11 cellular contexts compared by ENCODE assay signal in the genomic region with DNA sequence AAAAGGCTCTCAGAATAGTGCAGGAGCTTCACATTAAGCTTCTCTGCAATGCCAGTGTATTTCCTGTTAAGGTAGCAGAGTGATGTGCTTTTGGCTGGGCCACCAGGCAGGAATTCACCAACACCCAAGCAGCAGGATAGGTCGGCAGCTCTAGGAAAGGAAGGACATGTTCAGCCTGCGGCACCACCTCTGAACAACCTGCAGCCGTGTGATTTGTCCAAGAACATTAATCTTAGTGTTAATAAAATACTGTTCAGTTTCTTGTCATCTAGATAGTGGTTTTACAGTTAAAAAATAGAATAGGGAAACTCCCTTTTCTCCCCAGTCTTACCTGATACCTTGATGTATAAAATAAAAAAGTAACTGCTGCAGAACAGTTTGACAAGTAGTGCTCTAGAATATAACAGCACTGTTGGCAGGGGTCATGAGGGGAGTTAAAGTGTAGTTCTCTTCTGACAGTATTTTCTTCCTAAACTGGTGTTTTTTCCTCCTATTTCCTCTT. TPM values are rescaled to one million over a fixed set of nuclear protein-coding genes. Genes with fewer than 3 reads are reported as not detected.
DNase-seq lines count a peak whose midpoint lies in the region; ATAC-seq and TF ChIP-seq lines count a peak whose summit lies in the region.
"Had no signal": no experiment of that assay in that cellular context is flagged by ENCODE, and none has a peak within 500 bp of the region (broad histone marks: within the 10 kb centered on the region; RNA-seq: fewer than 3 reads in every experiment).

No MANE protein-coding gene starts in this region.

- no peaks in the 10 kb centered on the region for H3K4me1 ChIP-seq in BE2C

- H3K36me3 ChIP-seq in BE2C = peaks cover 7% of the 10 kb centered on the region

- no peaks in the 10 kb centered on the region; the same call in 1 of the 2 replicates for H3K9me3 ChIP-seq in BE2C

- DNase-seq in NCI-H748 (lab: John Stamatoyannopoulos, UW; ENCODE audit: unreplicated experiment) = peak; percentile 8
- DNase-seq in NCI-H748 treated with DMSO at 0.1 percent for 48 hours (lab: John Stamatoyannopoulos, UW) = no peak
- DNase-seq in activated naive CD8-positive, alpha-beta T cell treated with anti-CD3 and anti-CD28 coated beads for 36 hours = no peak
- no peak for DNase-seq in natural killer cell treated with Interleukin-12 subunit alpha and Interleukin-12 subunit beta and Interleukin-15 and Interleukin-18, amount 100 ng/mL, for 72 hours (ENCODE audit: low spot score)
- DNase-seq in cortex of kidney (lab: John Stamatoyannopoulos, UW) = no peak
- no peak for DNase-seq in erythroblast (lab: John Stamatoyannopoulos, UW)
- DNase-seq in BE2C = no peak
- DNase-seq: NCI-H1092, nephron progenitor cell had no signal

- peak; percentile 58 for ATAC-seq in HG02759 (IDR thresholded peaks at IDR 0.05; ENCODE audit: unreplicated experiment)
- ATAC-seq in natural killer cell treated with Interleukin-12 subunit alpha and Interleukin-12 subunit beta and Interleukin-15 and Interleukin-18, amount 100 ng/mL, for 72 hours = no peak
- ATAC-seq: Panc1 had no signal

- no peaks in the 10 kb centered on the region for H3K27me3 ChIP-seq in BE2C

- no peak for TF ChIP-seq POLR2A in erythroblast (IDR thresholded peaks at IDR 0.05; ENCODE audit: low read length)

- TF ChIP-seq CTCF in BE2C (IDR thresholded peaks at IDR 0.05; ENCODE audit: low read depth, low read length) = no peak

- H3K36me3 Mint-ChIP-seq in activated naive CD8-positive, alpha-beta T cell treated with anti-CD3 and anti-CD28 coated beads for 36 hours = peaks cover 47% of the 10 kb centered on the region
- peaks cover 5% of the 10 kb centered on the region for H3K36me3 Mint-ChIP-seq in natural killer cell treated with Interleukin-12 subunit alpha and Interleukin-12 subunit beta and Interleukin-15 and Interleukin-18, amount 100 ng/mL, for 72 hours

- H3K27ac Mint-ChIP-seq in activated naive CD8-positive, alpha-beta T cell treated with anti-CD3 and anti-CD28 coated beads for 36 hours = peak overlapping the region; percentile 13
- H3K27ac Mint-ChIP-seq in natural killer cell treated with Interleukin-12 subunit alpha and Interleukin-12 subunit beta and Interleukin-15 and Interleukin-18, amount 100 ng/mL, for 72 hours = peak overlapping the region; percentile 12 to 48

- peaks cover 66% of the 10 kb centered on the region for H3K4me1 Mint-ChIP-seq in activated naive CD8-positive, alpha-beta T cell treated with anti-CD3 and anti-CD28 coated beads for 36 hours
- peaks cover 43 to 57% of the 10 kb centered on the region in 2 donors for H3K4me1 Mint-ChIP-seq in natural killer cell treated with Interleukin-12 subunit alpha and Interleukin-12 subunit beta and Interleukin-15 and Interleukin-18, amount 100 ng/mL, for 72 hours (ENCODE audit: low read depth in 2 of 2)

- no peak overlapping the region for H3K4me3 ChIP-seq in BE2C (ENCODE audit: low read depth, low read length)

- peaks cover 8% of the 10 kb centered on the region for H3K9me3 Mint-ChIP-seq in activated naive CD8-positive, alpha-beta T cell treated with anti-CD3 and anti-CD28 coated beads for 36 hours
- H3K9me3 Mint-ChIP-seq in natural killer cell treated with Interleukin-12 subunit alpha and Interleukin-12 subunit beta and Interleukin-15 and Interleukin-18, amount 100 ng/mL, for 72 hours = no peaks in the 10 kb centered on the region

- no peaks in the 10 kb centered on the region for H3K27me3 Mint-ChIP-seq in activated naive CD8-positive, alpha-beta T cell treated with anti-CD3 and anti-CD28 coated beads for 36 hours
- H3K27me3 Mint-ChIP-seq in natural killer cell treated with Interleukin-12 subunit alpha and Interleukin-12 subunit beta and Interleukin-15 and Interleukin-18, amount 100 ng/mL, for 72 hours = no peaks in the 10 kb centered on the region

- H3K4me3 Mint-ChIP-seq in activated naive CD8-positive, alpha-beta T cell treated with anti-CD3 and anti-CD28 coated beads for 36 hours = no peak overlapping the region
- H3K4me3 Mint-ChIP-seq in natural killer cell treated with Interleukin-12 subunit alpha and Interleukin-12 subunit beta and Interleukin-15 and Interleukin-18, amount 100 ng/mL, for 72 hours = no peak overlapping the region
- H3K4me3 Mint-ChIP-seq: nephron progenitor cell had no signal

RNA-seq across cellular contexts. Expression of gene ZNF292, which starts 18.8 kb away (rescaled TPM):
- total RNA-seq in activated naive CD8-positive, alpha-beta T cell treated with anti-CD3 and anti-CD28 coated beads for 36 hours = 10 to 100 TPM; 42.6 to 45.9 TPM
- 10 to 100 TPM; 63.2 to 65.9 TPM for total RNA-seq in natural killer cell treated with Interleukin-12 subunit alpha and Interleukin-12 subunit beta and Interleukin-15 and Interleukin-18, amount 100 ng/mL, for 72 hours
- polyA plus RNA-seq in BE2C (2012; ENCODE audit: insufficient read depth, insufficient read length, low read depth) = 38.8 TPM
